In the genomic region with DNA sequence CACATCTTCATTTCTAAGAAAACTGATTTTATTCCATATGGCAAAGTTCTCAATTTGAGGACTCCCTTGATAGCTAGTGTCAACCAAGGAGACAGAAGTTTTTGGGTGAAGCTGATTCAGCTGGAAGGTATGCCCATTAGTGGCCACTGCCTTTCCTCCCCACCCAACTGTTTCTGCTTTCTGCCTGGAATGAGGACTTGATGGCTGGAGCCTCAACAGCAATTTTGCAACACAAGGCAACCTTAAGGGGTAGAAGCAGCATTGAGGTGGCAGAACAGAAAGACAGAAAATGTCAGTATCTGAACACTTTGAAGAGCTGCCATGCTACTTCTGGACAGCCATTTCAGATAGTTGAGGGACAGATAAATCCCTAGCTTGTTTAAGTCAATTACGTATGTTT, we compare ENCODE assay signal across 1 cellular context.
TF ChIP-seq lines count a peak whose summit lies in the region.

No MANE protein-coding gene starts in this region.

TF ChIP-seq in HEK293, 187 proteins besides CTCF, POLR2A, EP300 and RAD21 (continued from another document):
- TF ChIP-seq, protein P1, sequence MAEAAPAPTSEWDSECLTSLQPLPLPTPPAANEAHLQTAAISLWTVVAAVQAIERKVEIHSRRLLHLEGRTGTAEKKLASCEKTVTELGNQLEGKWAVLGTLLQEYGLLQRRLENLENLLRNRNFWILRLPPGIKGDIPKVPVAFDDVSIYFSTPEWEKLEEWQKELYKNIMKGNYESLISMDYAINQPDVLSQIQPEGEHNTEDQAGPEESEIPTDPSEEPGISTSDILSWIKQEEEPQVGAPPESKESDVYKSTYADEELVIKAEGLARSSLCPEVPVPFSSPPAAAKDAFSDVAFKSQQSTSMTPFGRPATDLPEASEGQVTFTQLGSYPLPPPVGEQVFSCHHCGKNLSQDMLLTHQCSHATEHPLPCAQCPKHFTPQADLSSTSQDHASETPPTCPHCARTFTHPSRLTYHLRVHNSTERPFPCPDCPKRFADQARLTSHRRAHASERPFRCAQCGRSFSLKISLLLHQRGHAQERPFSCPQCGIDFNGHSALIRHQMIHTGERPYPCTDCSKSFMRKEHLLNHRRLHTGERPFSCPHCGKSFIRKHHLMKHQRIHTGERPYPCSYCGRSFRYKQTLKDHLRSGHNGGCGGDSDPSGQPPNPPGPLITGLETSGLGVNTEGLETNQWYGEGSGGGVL (tag by site-specific recombination; IDR thresholded peaks at IDR 0.05), result no peak
- TF ChIP-seq ZNF660 (tag by site-specific recombination; IDR thresholded peaks at IDR 0.05), result no peak
- TF ChIP-seq SETDB1 (IDR thresholded peaks at IDR 0.05; ENCODE audit: insufficient read length, low read length), result peak; percentile 29
